20 cellular contexts compared by ENCODE assay signal in genomic region chr6:159766923-159767322, GRCh38. TPM values are rescaled to one million over a fixed set of nuclear protein-coding genes. Genes with fewer than 3 reads are reported as not detected.
"Had no signal": no experiment of that assay in that cellular context is flagged by ENCODE, and none has a peak within 500 bp of the region (broad histone marks: within the 10 kb centered on the region; RNA-seq: fewer than 3 reads in every experiment).

No MANE protein-coding gene starts in this region.

- H3K4me1 ChIP-seq: uterus had no signal

- H3K4me3 Mint-ChIP-seq: T-helper 2 cell treated with Interferon-gamma antibody and Interleukin-4, amounts not matched to agents 5 μg/mL and 100 μg/mL, for 36 hours had no signal

- H3K27ac Mint-ChIP-seq: nephron had no signal

- FAIRE-seq: endothelial cell of umbilical vein, frontal cortex had no signal

- H3K4me1 Mint-ChIP-seq: nephron had no signal

- H3K9me3 Mint-ChIP-seq: T-helper 2 cell treated with Interferon-gamma antibody and Interleukin-4, amounts not matched to agents 5 μg/mL and 100 μg/mL, for 36 hours had no signal

- H3K27ac ChIP-seq: coronary artery, heart right ventricle, psoas muscle, thoracic aorta, uterus had no signal

- DNase-seq: activated CD4-positive, CD25-positive, alpha-beta regulatory T cell treated with anti-CD3 and anti-CD28 coated beads, Interleukin-2, amount 50 U/mL, for 72 hours; activated gamma-delta T cell treated with Interleukin-2 at 50 U/mL for 16 hours; effector CD4-positive, alpha-beta T cell; heart right ventricle; islet precursor cell; psoas muscle; stimulated activated CD4-positive, alpha-beta T cell treated with anti-CD3 and anti-CD28 coated beads, Interleukin-12 subunit alpha, Interleukin-12 subunit beta, amount 100 ng/mL, for 4 hours; stimulated activated naive CD8-positive, alpha-beta T cell treated with anti-CD3 and anti-CD28 coated beads, Interleukin-15, Interleukin-2, amounts not matched to agents 100 U/mL and 50 U/mL, for 24 hours; SW 1271; uterus had no signal

- H3K27me3 ChIP-seq: heart right ventricle, uterus had no signal

- H3K9me3 ChIP-seq: psoas muscle, thoracic aorta, uterus had no signal

- H3K4me3 ChIP-seq: coronary artery, heart right ventricle, psoas muscle, thoracic aorta, uterus had no signal

- ATAC-seq: heart right ventricle; left lobe of liver; psoas muscle; sciatic nerve; stimulated activated naive CD8-positive, alpha-beta T cell treated with anti-CD3 and anti-CD28 coated beads, Interleukin-15, Interleukin-2, amounts not matched to agents 100 U/mL and 50 U/mL, for 24 hours had no signal

- H3K36me3 ChIP-seq: uterus had no signal

RNA-seq across cellular contexts. Expression of gene PNLDC1, which starts 33.2 kb away (rescaled TPM):
- total RNA-seq: cardiac septum, endothelial cell of umbilical vein, fibroblast of lung, frontal cortex, sciatic nerve had no signal
- polyA plus RNA-seq: endothelial cell of umbilical vein, fibroblast of lung had no signal
